ENCODE assay signal across 2 cellular contexts in the genomic region with DNA sequence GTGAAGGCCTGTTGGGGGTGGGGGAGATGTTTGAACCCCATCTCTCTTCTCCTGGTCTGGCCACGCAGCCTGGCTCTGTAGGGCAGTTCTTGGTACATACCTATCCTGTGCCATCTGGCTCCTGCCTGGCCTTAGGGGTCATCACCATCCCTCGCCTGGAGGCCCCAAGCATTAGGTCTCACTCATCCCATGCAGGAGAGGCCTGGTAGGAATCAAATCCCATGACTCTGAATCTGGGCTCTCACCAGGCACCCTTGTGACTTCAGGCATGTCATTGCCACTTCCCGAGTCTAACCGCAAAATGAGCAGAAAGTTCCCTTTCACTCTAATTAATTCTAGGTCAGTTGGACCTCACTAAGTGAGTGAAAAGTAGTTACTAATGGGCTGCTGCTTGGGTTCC.
TF ChIP-seq lines count a peak whose summit lies in the region.

No MANE protein-coding gene starts in this region.

TF ChIP-seq in GM23338, 12 proteins besides CTCF, POLR2A, EP300 and RAD21:
- TF ChIP-seq ZNF462 (CRISPR knock-in tag; IDR thresholded peaks at IDR 0.05) (no peak), STAT1 (IDR thresholded peaks at IDR 0.05; ENCODE audit: unreplicated experiment) (no peak), NANOG (IDR thresholded peaks at IDR 0.05; ENCODE audit: borderline replicate concordance) (no peak), CREB1 (CRISPR knock-in tag; IDR thresholded peaks at IDR 0.05; ENCODE audit: low read depth) (no peak), EZH2 (IDR thresholded peaks at IDR 0.05; ENCODE audit: low read depth, unreplicated experiment) (no peak), JUNB (IDR thresholded peaks at IDR 0.05; ENCODE audit: unreplicated experiment) (no peak)

TF ChIP-seq in H1, 55 proteins besides CTCF, POLR2A, EP300 and RAD21:
- no peak for TF ChIP-seq KDM4A (IDR thresholded peaks at IDR 0.05; ENCODE audit: low read depth, low read length, severe bottlenecking)
- no peak for TF ChIP-seq HDAC6 (IDR thresholded peaks at IDR 0.05; ENCODE audit: low read depth, low read length)
- TF ChIP-seq BCL11A (IDR thresholded peaks at IDR 0.05; ENCODE audit: low read depth in 2 of 2, low read length in 2 of 2), result no peak
- TF ChIP-seq SIN3A (conservative IDR thresholded peaks at IDR 0.05 in 1 of 2, IDR thresholded peaks at IDR 0.05 in 1 of 2; ENCODE audit: low read depth in 1 of 2, low read length in 2 of 2), result no peak
- no peak for TF ChIP-seq MAFK (IDR thresholded peaks at IDR 0.05; ENCODE audit: low read depth, low read length)
- no peak for TF ChIP-seq SUZ12 (IDR thresholded peaks at IDR 0.05; ENCODE audit: low read length)
- TF ChIP-seq, protein P1, sequence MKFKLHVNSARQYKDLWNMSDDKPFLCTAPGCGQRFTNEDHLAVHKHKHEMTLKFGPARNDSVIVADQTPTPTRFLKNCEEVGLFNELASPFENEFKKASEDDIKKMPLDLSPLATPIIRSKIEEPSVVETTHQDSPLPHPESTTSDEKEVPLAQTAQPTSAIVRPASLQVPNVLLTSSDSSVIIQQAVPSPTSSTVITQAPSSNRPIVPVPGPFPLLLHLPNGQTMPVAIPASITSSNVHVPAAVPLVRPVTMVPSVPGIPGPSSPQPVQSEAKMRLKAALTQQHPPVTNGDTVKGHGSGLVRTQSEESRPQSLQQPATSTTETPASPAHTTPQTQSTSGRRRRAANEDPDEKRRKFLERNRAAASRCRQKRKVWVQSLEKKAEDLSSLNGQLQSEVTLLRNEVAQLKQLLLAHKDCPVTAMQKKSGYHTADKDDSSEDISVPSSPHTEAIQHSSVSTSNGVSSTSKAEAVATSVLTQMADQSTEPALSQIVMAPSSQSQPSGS (IDR thresholded peaks at IDR 0.05; ENCODE audit: low read length), result no peak
- TF ChIP-seq TAF7 (optimal IDR thresholded peaks at IDR 0.05; ENCODE audit: borderline replicate concordance, low read depth, low read length), result no peak
- TF ChIP-seq, protein P2, sequence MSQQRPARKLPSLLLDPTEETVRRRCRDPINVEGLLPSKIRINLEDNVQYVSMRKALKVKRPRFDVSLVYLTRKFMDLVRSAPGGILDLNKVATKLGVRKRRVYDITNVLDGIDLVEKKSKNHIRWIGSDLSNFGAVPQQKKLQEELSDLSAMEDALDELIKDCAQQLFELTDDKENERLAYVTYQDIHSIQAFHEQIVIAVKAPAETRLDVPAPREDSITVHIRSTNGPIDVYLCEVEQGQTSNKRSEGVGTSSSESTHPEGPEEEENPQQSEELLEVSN (IDR thresholded peaks at IDR 0.05), result no peak
- no peak for TF ChIP-seq RBBP5 (IDR thresholded peaks at IDR 0.05; ENCODE audit: borderline replicate concordance, low read depth, low read length)
- no peak for TF ChIP-seq SAP30 (IDR thresholded peaks at IDR 0.05; ENCODE audit: insufficient read depth, insufficient replicate concordance, low read length)
- no peak for TF ChIP-seq POU5F1 (IDR thresholded peaks at IDR 0.05; ENCODE audit: low read depth, low read length)
